Comparison of ENCODE assay signal across 23 cellular contexts in genomic region chr9:4780651-4781050, GRCh38. TPM values are rescaled to one million over a fixed set of nuclear protein-coding genes. Genes with fewer than 3 reads are reported as not detected.
DNase-seq lines count a peak whose midpoint lies in the region; ATAC-seq, FAIRE-seq and TF ChIP-seq lines count a peak whose summit lies in the region.
"Had no signal": no experiment of that assay in that cellular context is flagged by ENCODE, and none has a peak within 500 bp of the region (broad histone marks: within the 10 kb centered on the region; RNA-seq: fewer than 3 reads in every experiment).

No MANE protein-coding gene starts in this region.

- no peaks in the 10 kb centered on the region for H4K20me1 ChIP-seq in GM23338 (replicated peaks; ENCODE audit: insufficient read depth)

- no peak overlapping the region for H3K4me3 Mint-ChIP-seq in GM23338
- H3K4me3 Mint-ChIP-seq in osteocyte (ENCODE audit: unreplicated experiment): no peak overlapping the region
- H3K4me3 Mint-ChIP-seq: CD4-positive, CD25-positive, alpha-beta regulatory T cell; CD8-positive, alpha-beta memory T cell had no signal

- H3K27ac ChIP-seq in GM23338 (ENCODE audit: low read depth): no peak overlapping the region

- H3K9me3 Mint-ChIP-seq in GM23338 (no peaks in the 10 kb centered on the region), osteocyte (ENCODE audit: unreplicated experiment) (no peaks in the 10 kb centered on the region)
- H3K9me3 Mint-ChIP-seq: CD4-positive, CD25-positive, alpha-beta regulatory T cell; CD8-positive, alpha-beta memory T cell had no signal

- no peaks in the 10 kb centered on the region for H3F3A ChIP-seq in GM23338 (replicated peaks; ENCODE audit: low read depth)

- ATAC-seq in GM23338: no peak
- ATAC-seq in HG03432 (IDR thresholded peaks at IDR 0.05; ENCODE audit: unreplicated experiment): no peak
- ATAC-seq in HG02884 (IDR thresholded peaks at IDR 0.05; ENCODE audit: unreplicated experiment): no peak
- ATAC-seq: GM12878 had no signal

- H3K27ac Mint-ChIP-seq in GM23338: no peak overlapping the region
- no peak overlapping the region for H3K27ac Mint-ChIP-seq in osteocyte (ENCODE audit: unreplicated experiment)
- H3K27ac Mint-ChIP-seq: CD4-positive, CD25-positive, alpha-beta regulatory T cell; CD8-positive, alpha-beta memory T cell had no signal

- peaks cover 15% of the 10 kb centered on the region for H3K4me1 Mint-ChIP-seq in GM23338
- peaks cover 6% of the 10 kb centered on the region for H3K4me1 Mint-ChIP-seq in osteocyte (ENCODE audit: unreplicated experiment)
- H3K4me1 Mint-ChIP-seq: CD4-positive, CD25-positive, alpha-beta regulatory T cell; CD8-positive, alpha-beta memory T cell had no signal

- H3K4me3 ChIP-seq in GM23338: no peak overlapping the region
- H3K4me3 ChIP-seq in epithelial cell of esophagus (ENCODE audit: low read length): no peak overlapping the region
- no peak overlapping the region for H3K4me3 ChIP-seq in MG63
- H3K4me3 ChIP-seq: GM12878 had no signal

- 0 out of 2 replicates have a peak overlapping the region, but pooled peaks have one; percentile 59 for H2AFZ ChIP-seq in GM23338

- H3K36me3 Mint-ChIP-seq in GM23338 (ENCODE audit: low read depth) (no peaks in the 10 kb centered on the region), osteocyte (ENCODE audit: unreplicated experiment) (no peaks in the 10 kb centered on the region)
- H3K36me3 Mint-ChIP-seq: CD4-positive, CD25-positive, alpha-beta regulatory T cell had no signal

- TF ChIP-seq CTCF in GM23338 (conservative IDR thresholded peaks at IDR 0.05; ENCODE audit: low read depth in 2 of 2) (no peak), epithelial cell of esophagus (IDR thresholded peaks at IDR 0.05; ENCODE audit: insufficient read depth, low read depth, low read length, missing control alignments) (no peak), osteocyte (IDR thresholded peaks at IDR 0.05) (no peak)

- H3K27me3 ChIP-seq in GM23338 (ENCODE audit: insufficient read depth) (no peaks in the 10 kb centered on the region), MG63 (no peaks in the 10 kb centered on the region)

- H3K9me3 ChIP-seq in MG63: no peaks in the 10 kb centered on the region
- H3K9me3 ChIP-seq: BE2C had no signal

- H3K4me2 ChIP-seq in GM23338: no peak overlapping the region

- H3K36me3 ChIP-seq in GM23338 (ENCODE audit: insufficient read depth) (no peaks in the 10 kb centered on the region), MG63 (no peaks in the 10 kb centered on the region)
- H3K36me3 ChIP-seq: BE2C had no signal

- no peaks in the 10 kb centered on the region for H3K79me2 ChIP-seq in GM23338 (replicated peaks; ENCODE audit: insufficient read depth)

- 0 out of 2 replicates have a peak, but pooled peaks cover 9% of the 10 kb centered on the region for H3K9me2 ChIP-seq in GM23338 (ENCODE audit: insufficient read depth)

- H3K27me3 Mint-ChIP-seq in GM23338 (ENCODE audit: insufficient read depth, low read depth, poor library complexity) (peaks cover 2% of the 10 kb centered on the region), osteocyte (ENCODE audit: unreplicated experiment) (no peaks in the 10 kb centered on the region)

- DNase-seq in GM12891 (ENCODE audit: insufficient read length, low spot score) (no peak), GM23338 (ENCODE audit: low spot score) (no peak), epithelial cell of esophagus (ENCODE audit: low read depth) (peak; percentile 39), osteocyte (ENCODE audit: extremely low spot score, unreplicated experiment) (peak; percentile 68), MG63 (no peak)
- DNase-seq: ACHN; BE2C; C1 segment of cervical spinal cord; CD4-positive, CD25-positive, alpha-beta regulatory T cell; CD8-positive, alpha-beta memory T cell; COR-L47; DMS 273 treated with DMSO at 0.1 percent for 48 hours; DMS53; DND-41; HCEC 1CT; IMR-90 had no signal

- peak; percentile 58 for FAIRE-seq in GM12891 (lab: Jason Lieb, UNC)
- FAIRE-seq: A204.1, GM12878, GM19239, H54, HTR-8/SVneo had no signal

- TF ChIP-seq POLR2A in GM12891 (IDR thresholded peaks at IDR 0.05; ENCODE audit: low read depth, low read length): no peak

- H3K4me1 ChIP-seq in GM23338 (ENCODE audit: insufficient read depth): peaks cover 6% of the 10 kb centered on the region; the same call in 1 of the 2 replicates
- H3K4me1 ChIP-seq: BE2C had no signal

TF ChIP-seq in GM12891, 5 proteins besides CTCF, POLR2A, EP300 and RAD21:
- TF ChIP-seq TAF1 (IDR thresholded peaks at IDR 0.05; ENCODE audit: low read depth, low read length) (no peak), POLR2AphosphoS5 (IDR thresholded peaks at IDR 0.05; ENCODE audit: low read depth, low read length) (no peak)

TF ChIP-seq in GM23338, 12 proteins besides CTCF, POLR2A, EP300 and RAD21 (continues in another document):
- TF ChIP-seq ZNF331 (CRISPR knock-in tag; IDR thresholded peaks at IDR 0.05; ENCODE audit: low read depth) (no peak), JUNB (IDR thresholded peaks at IDR 0.05; ENCODE audit: unreplicated experiment) (no peak), REST (IDR thresholded peaks at IDR 0.05; ENCODE audit: unreplicated experiment) (no peak), NANOG (IDR thresholded peaks at IDR 0.05; ENCODE audit: borderline replicate concordance) (no peak), CREB1 (CRISPR knock-in tag; IDR thresholded peaks at IDR 0.05; ENCODE audit: low read depth) (no peak)

RNA-seq across cellular contexts. Expression of gene RCL1, which starts 12.1 kb away (rescaled TPM):
- 15.3 TPM for polyA plus RNA-seq in GM12891 (2012; ENCODE audit: low read depth, missing spikeins)
- 41.2 and 44.1 TPM in 2 replicates for total RNA-seq in GM23338 (2014; rRNA removed; shearing (Covaris generic))
- polyA plus RNA-seq in GM23338 (2016; fragmentation: Nextera tagmentation; extraction: Ambion mirVana): 19.3 and 20.7 TPM in 2 replicates
- total RNA-seq in osteocyte: 13.0 and 13.4 TPM in 2 replicates
- total RNA-seq in MG63 (2014; rRNA removed; shearing (Covaris generic); ENCODE audit: low replicate concordance): 6.8 and 9.0 TPM in 2 replicates

RNA-seq across cellular contexts. Expression of gene AK3, which starts 39.6 kb away (rescaled TPM):
- 32.2 TPM for polyA plus RNA-seq in GM12891 (2012; ENCODE audit: low read depth, missing spikeins)
- 34.3 and 40.2 TPM in 2 replicates for total RNA-seq in GM23338 (2014; rRNA removed; shearing (Covaris generic))
- polyA plus RNA-seq in GM23338 (2016; fragmentation: Nextera tagmentation; extraction: Ambion mirVana): 29.6 and 30.1 TPM in 2 replicates
- 46.0 and 47.5 TPM in 2 replicates for total RNA-seq in osteocyte
- total RNA-seq in MG63 (2014; rRNA removed; shearing (Covaris generic); ENCODE audit: low replicate concordance): 13.9 and 16.6 TPM in 2 replicates

Comparison
In these comparisons a context has a peak if more than half of its experiments do, and no peak if none do; other contexts are left out.
1. DNase-seq: peak in epithelial cell of esophagus (single experiment) and osteocyte (single experiment); none in GM12891 (single experiment), GM23338 (single experiment) and MG63 (single experiment).